8 cellular contexts compared by ENCODE assay signal in genomic region chr22:26673485-26673884, GRCh38. TPM values are rescaled to one million over a fixed set of nuclear protein-coding genes. Genes with fewer than 3 reads are reported as not detected.
DNase-seq lines count a peak whose midpoint lies in the region; ATAC-seq, FAIRE-seq and TF ChIP-seq lines count a peak whose summit lies in the region.

No MANE protein-coding gene starts in this region.

- peaks cover 16% of the 10 kb centered on the region for H3K4me1 ChIP-seq in PC-3 (ENCODE audit: insufficient read depth, low read length)
- H3K4me1 ChIP-seq in upper lobe of left lung = peaks cover 35 to 50% (median 38%) of the 10 kb centered on the region in 4 donors

- no peaks in the 10 kb centered on the region for H4K20me1 ChIP-seq in PC-3 (ENCODE audit: low read length)

- H3K9me2 ChIP-seq in PC-3 (replicated peaks; ENCODE audit: low read length) = no peaks in the 10 kb centered on the region

- POLR2A ChIA-PET in CD4-positive, alpha-beta T cell (lab: Charles Lee) = interaction anchor here (1.0 to 4.3 kb wide), 8 partner anchors 11 to 1245 kb away, joined by 3 to 71 read pairs (median 8); partner anchors contain the start of genes HPS4, MIAT, PITPNB and SRRD
- POLR2A ChIA-PET in PC-3 (lab: Charles Lee; ENCODE audit: unreplicated experiment) = no interaction called here

- H3K4me3 ChIP-seq in PC-3 (ENCODE audit: low read length) = peak overlapping the region; percentile 85
- H3K4me3 ChIP-seq in upper lobe of left lung = peak overlapping the region; percentile 55 to 89 (median 70)

- WGBS in upper lobe of left lung, 2 donors = 36 to 42% methylated on average over 4 of the region's 4 CpGs

- H3K4me3 Mint-ChIP-seq in CD4-positive, alpha-beta T cell = peak overlapping the region; percentile 97
- H3K4me3 Mint-ChIP-seq in brain (peak overlapping the region; percentile 81 to 97 (median 89)), memory B cell (peak overlapping the region; percentile 97)

- no peaks in the 10 kb centered on the region for H3K27me3 Mint-ChIP-seq in CD4-positive, alpha-beta T cell
- H3K27me3 Mint-ChIP-seq in brain (peaks cover 18% of the 10 kb centered on the region), memory B cell (no peaks in the 10 kb centered on the region)

- no peaks in the 10 kb centered on the region for H3K27me3 ChIP-seq in CD4-positive, alpha-beta T cell (ENCODE audit: control insufficient read depth, insufficient read depth, low read length)
- H3K27me3 ChIP-seq in PC-3 (ENCODE audit: low read length) (no peaks in the 10 kb centered on the region), upper lobe of left lung (no peaks in the 10 kb centered on the region)

- peaks cover 4% of the 10 kb centered on the region for H3F3A ChIP-seq in PC-3 (ENCODE audit: low read length, unreplicated experiment)

- H3K36me3 ChIP-seq in PC-3 (ENCODE audit: low read depth, low read length) (no peaks in the 10 kb centered on the region), upper lobe of left lung (no peaks in the 10 kb centered on the region)

- H3K36me3 Mint-ChIP-seq in CD4-positive, alpha-beta T cell (ENCODE audit: low read depth) = peaks cover 42% of the 10 kb centered on the region
- H3K36me3 Mint-ChIP-seq in brain = peaks cover 11% of the 10 kb centered on the region
- peaks cover 4% of the 10 kb centered on the region for H3K36me3 Mint-ChIP-seq in memory B cell

- no TSS peak for BruUV-seq in PC-3 (replicated peaks; lab: Mats Ljungman, UMichigan)

- no peak for TF ChIP-seq CTCF in CD4-positive, alpha-beta T cell (IDR thresholded peaks at IDR 0.05)
- TF ChIP-seq CTCF in PC-3 (conservative IDR thresholded peaks at IDR 0.05; ENCODE audit: low read depth, low read length) = no peak
- TF ChIP-seq CTCF in brain (conservative IDR thresholded peaks at IDR 0.05) = no peak
- no peak for TF ChIP-seq CTCF in upper lobe of left lung (IDR thresholded peaks at IDR 0.05)

- peak; percentile 9 for ATAC-seq in CD4-positive, alpha-beta T cell (ENCODE audit: poor library complexity)
- ATAC-seq in PC-3 (no peak), memory B cell (ENCODE audit: low read depth) (no peak), upper lobe of left lung (ENCODE audit: low FRiP score in 2 of 2) (no peak), HG03354 (IDR thresholded peaks at IDR 0.05; ENCODE audit: poor library complexity, severe bottlenecking, unreplicated experiment) (no peak)

- CTCF ChIA-PET in CD4-positive, alpha-beta T cell (lab: Charles Lee) = interaction anchor here (0.6 to 2.4 kb wide), 5 partner anchors 8 to 309 kb away, joined by 3 to 14 read pairs (median 3); partner anchors contain the start of genes HPS4, MIAT and SRRD
- CTCF ChIA-PET in PC-3 (lab: Charles Lee) = no interaction called here

- H3K79me2 ChIP-seq in PC-3 (ENCODE audit: low read length) = peaks cover 19% of the 10 kb centered on the region

- no peaks in the 10 kb centered on the region for H3K9me3 ChIP-seq in CD4-positive, alpha-beta T cell (ENCODE audit: control insufficient read depth, low read length)
- H3K9me3 ChIP-seq in PC-3 (ENCODE audit: low read length) = no peaks in the 10 kb centered on the region
- no peaks in the 10 kb centered on the region for H3K9me3 ChIP-seq in upper lobe of left lung

- TF ChIP-seq EP300 in upper lobe of left lung (IDR thresholded peaks at IDR 0.05) = no peak

- H3K27ac Mint-ChIP-seq in CD4-positive, alpha-beta T cell = peak overlapping the region; percentile 95
- H3K27ac Mint-ChIP-seq in brain (peak overlapping the region; percentile 95 to 99 (median 98)), memory B cell (peak overlapping the region; percentile 99)

- no peaks in the 10 kb centered on the region for H3K9me3 Mint-ChIP-seq in CD4-positive, alpha-beta T cell
- no peaks in the 10 kb centered on the region for H3K9me3 Mint-ChIP-seq in brain
- H3K9me3 Mint-ChIP-seq in memory B cell = no peaks in the 10 kb centered on the region

- H3K4me2 ChIP-seq in PC-3 (ENCODE audit: low read length) = peak overlapping the region; percentile 98

- intact Hi-C loops in CD4-positive, alpha-beta T cell (cut with DNase I, micrococcal nuclease) = loop anchor here in 1 of 2 experiments (2.0 to 10.0 kb wide), 5 partner anchors 81 to 1609 kb away; partner anchors contain the start of genes ASPHD2, TFIP11 and TPST2
- intact Hi-C loops in PC-3 (cut with micrococcal nuclease) = loop anchor here (10.0 kb wide), 1 partner anchor 71 kb away; no protein-coding TSS in a partner anchor

- H3K9ac ChIP-seq in PC-3 (ENCODE audit: low read length) = peak overlapping the region; percentile 92

- peak overlapping the region; percentile 89 for H2AFZ ChIP-seq in PC-3 (ENCODE audit: low read length)

- H3K27ac ChIP-seq in CD4-positive, alpha-beta T cell (ENCODE audit: low read depth, low read length) = peak overlapping the region; percentile 90
- H3K27ac ChIP-seq in PC-3 (ENCODE audit: low read length) (peak overlapping the region; percentile 91), upper lobe of left lung (peak overlapping the region; percentile 93 to 100 (median 97))

- H3K4me1 Mint-ChIP-seq in CD4-positive, alpha-beta T cell (ENCODE audit: low read depth) = peaks cover 90% of the 10 kb centered on the region
- peaks cover 65% of the 10 kb centered on the region for H3K4me1 Mint-ChIP-seq in brain
- peaks cover 70% of the 10 kb centered on the region for H3K4me1 Mint-ChIP-seq in memory B cell

- no peak for FAIRE-seq in HTR-8/SVneo (lab: Jason Lieb, UNC)

- TF ChIP-seq POLR2A in upper lobe of left lung (IDR thresholded peaks at IDR 0.05) = no peak

- peak in 4 of 10 experiments; percentile 8 to 44 (median 25) for DNase-seq in CD4-positive, alpha-beta T cell
- peak; percentile 32 for DNase-seq in PC-3
- no peak for DNase-seq in memory B cell (ENCODE audit: low spot score in 2 of 2)
- no peak for DNase-seq in upper lobe of left lung
- DNase-seq in HTR-8/SVneo (ENCODE audit: insufficient read length, low spot score) = no peak
- no peak for DNase-seq in kidney glomerular epithelial cell (lab: John Stamatoyannopoulos, UW)

RNA-seq across cellular contexts. Expression of gene MIAT, which starts 16.1 kb away (rescaled TPM):
- 10 to 100 TPM; 26.8 to 27.2 TPM for total RNA-seq in CD4-positive, alpha-beta T cell
- total RNA-seq in PC-3 (2014; rRNA removed) = 0.15 and 0.23 TPM in 2 replicates
- 12.9 TPM for polyA plus RNA-seq in brain (ENCODE audit: insufficient read depth, low read depth, low replicate concordance)
- 10 to 100 TPM in 1 of 6 donors, 1 to 10 TPM in 5; 3.0 to 24.1 (median 6.1) TPM for total RNA-seq in upper lobe of left lung

RNA-seq across cellular contexts. Expression of gene CRYBA4, which starts 51.7 kb away (rescaled TPM):
- not detected for total RNA-seq in CD4-positive, alpha-beta T cell
- total RNA-seq in PC-3 (2014; rRNA removed) (not detected in 2 replicates), upper lobe of left lung (not detected)
- polyA plus RNA-seq in brain (ENCODE audit: insufficient read depth, low read depth, low replicate concordance) = not detected

RNA-seq across cellular contexts. Expression of gene CRYBB1, which starts 55.7 kb away (rescaled TPM):
- not detected for total RNA-seq in CD4-positive, alpha-beta T cell
- total RNA-seq in PC-3 (2014; rRNA removed) = not detected in 2 replicates
- polyA plus RNA-seq in brain (ENCODE audit: insufficient read depth, low read depth, low replicate concordance) = 7.1 TPM
- total RNA-seq in upper lobe of left lung = under 1 TPM in 2 of 6 donors, not detected in 4; 0.26 to 0.81 TPM
